1 cellular context compared by ENCODE assay signal in genomic region chr5:10293907-10294662, GRCh38.
TF ChIP-seq lines count a peak whose summit lies in the region.

No MANE protein-coding gene starts in this region.

TF ChIP-seq in K562, 482 proteins besides CTCF, POLR2A, EP300 and RAD21 (continued from another document and continues in another):
- TF ChIP-seq ZBTB33 (CRISPR knock-in tag; IDR thresholded peaks at IDR 0.05): no peak
- TF ChIP-seq ZFP30 (CRISPR knock-in tag; IDR thresholded peaks at IDR 0.05; ENCODE audit: borderline replicate concordance): no peak
- TF ChIP-seq HDAC1 (IDR thresholded peaks at IDR 0.05): 0 out of 4 replicates have a peak, but pooled peaks of 1 of the 2 experiments have one; percentile 9
- TF ChIP-seq PHB2 (IDR thresholded peaks at IDR 0.05; ENCODE audit: low read depth): no peak
- no peak for TF ChIP-seq MECOM (CRISPR knock-in tag; IDR thresholded peaks at IDR 0.05)
- no peak for TF ChIP-seq U2AF2 (optimal IDR thresholded peaks at IDR 0.05; ENCODE audit: low read depth, low read length)
- no peak for TF ChIP-seq ELF1 (tag; IDR thresholded peaks at IDR 0.05)
- TF ChIP-seq ZZZ3 (IDR thresholded peaks at IDR 0.05): no peak
- 0 out of 2 replicates have a peak, but pooled peaks have one; percentile 13 for TF ChIP-seq ZNF12 (CRISPR knock-in tag; IDR thresholded peaks at IDR 0.05)
- no peak for TF ChIP-seq ZBTB40 (IDR thresholded peaks at IDR 0.05)
- no peak for TF ChIP-seq ZBTB40 (CRISPR knock-in tag; IDR thresholded peaks at IDR 0.05)
- TF ChIP-seq USF1 (CRISPR knock-in tag; IDR thresholded peaks at IDR 0.05): no peak
- TF ChIP-seq NR4A1 (CRISPR knock-in tag; IDR thresholded peaks at IDR 0.05): no peak
- 0 out of 2 replicates have a peak, but pooled peaks have one; percentile 10 for TF ChIP-seq NR4A1 (tag; IDR thresholded peaks at IDR 0.05)
- no peak for TF ChIP-seq ZNF395 (CRISPR knock-in tag; IDR thresholded peaks at IDR 0.05)
- TF ChIP-seq NUFIP1 (IDR thresholded peaks at IDR 0.05; ENCODE audit: partially characterized antibody): no peak
- TF ChIP-seq GABPB1 (CRISPR knock-in tag; IDR thresholded peaks at IDR 0.05): no peak
- no peak; the same call in 1 of the 2 replicates for TF ChIP-seq FOXP1 (CRISPR knock-in tag; IDR thresholded peaks at IDR 0.05)
- TF ChIP-seq POLR2H (tag; IDR thresholded peaks at IDR 0.05; ENCODE audit: low read depth): no peak
- TF ChIP-seq ZNF449 (CRISPR knock-in tag; IDR thresholded peaks at IDR 0.05): no peak
- TF ChIP-seq UBTF (IDR thresholded peaks at IDR 0.05; ENCODE audit: borderline replicate concordance in 1 of 2, low read depth in 2 of 2, low read length in 2 of 2): 0 out of 4 replicates have a peak, but pooled peaks of 1 of the 2 experiments have one; percentile 49
- peak; percentile 78; the same call in 1 of the 2 replicates for TF ChIP-seq PTBP1 (IDR thresholded peaks at IDR 0.05; ENCODE audit: low read depth, low read length)
- peak in 1 of 2 experiments; percentile 38; a peak in 1 of 4 replicates for TF ChIP-seq SIN3A (IDR thresholded peaks at IDR 0.05; ENCODE audit: borderline replicate concordance in 2 of 2, control insufficient read depth in 1 of 2, low read depth in 2 of 2, low read length in 2 of 2)
- no peak for TF ChIP-seq RUNX1 (IDR thresholded peaks at IDR 0.05; ENCODE audit: low read depth)
- no peak for TF ChIP-seq CEBPZ (IDR thresholded peaks at IDR 0.05; ENCODE audit: borderline replicate concordance, low read depth, low read length)
- no peak for TF ChIP-seq KHSRP (IDR thresholded peaks at IDR 0.05)
- TF ChIP-seq TFE3 (CRISPR knock-in tag; IDR thresholded peaks at IDR 0.05): no peak
- TF ChIP-seq ZKSCAN8 (CRISPR knock-in tag; IDR thresholded peaks at IDR 0.05): no peak
- TF ChIP-seq KLF1 (tag; IDR thresholded peaks at IDR 0.05): peak; percentile 41; the same call in 1 of the 2 replicates
- TF ChIP-seq KAT7 (CRISPR knock-in tag; IDR thresholded peaks at IDR 0.05; ENCODE audit: borderline replicate concordance): peak; percentile 63; the same call in 1 of the 2 replicates
- no peak for TF ChIP-seq ELK1 (CRISPR knock-in tag; IDR thresholded peaks at IDR 0.05)
- no peak for TF ChIP-seq SMARCC2 (IDR thresholded peaks at IDR 0.05; ENCODE audit: low read depth)
- TF ChIP-seq ZNF507 (tag; conservative IDR thresholded peaks at IDR 0.05): no peak
